1 cellular context compared by ENCODE assay signal in genomic region chr4:20370284-20370683, GRCh38.
TF ChIP-seq lines count a peak whose summit lies in the region.

No MANE protein-coding gene starts in this region.

TF ChIP-seq in IMR-90, 13 proteins besides CTCF, POLR2A, EP300 and RAD21 (continued from another document):
- TF ChIP-seq CEBPB (IDR thresholded peaks at IDR 0.05; ENCODE audit: low read depth, low read length) (no peak), SMC3 (IDR thresholded peaks at IDR 0.05; ENCODE audit: low read depth, low read length) (no peak), FOS (IDR thresholded peaks at IDR 0.05; ENCODE audit: low read depth, low read length) (no peak), NFE2L2 (IDR thresholded peaks at IDR 0.05; ENCODE audit: low read depth, low read length) (peak; percentile 33; the same call in 1 of the 2 replicates), MAFK (IDR thresholded peaks at IDR 0.05; ENCODE audit: low read depth, low read length) (peak; percentile 98), ELK1 (IDR thresholded peaks at IDR 0.05; ENCODE audit: borderline replicate concordance, low read depth, low read length) (no peak)
- TF ChIP-seq, protein P1, sequence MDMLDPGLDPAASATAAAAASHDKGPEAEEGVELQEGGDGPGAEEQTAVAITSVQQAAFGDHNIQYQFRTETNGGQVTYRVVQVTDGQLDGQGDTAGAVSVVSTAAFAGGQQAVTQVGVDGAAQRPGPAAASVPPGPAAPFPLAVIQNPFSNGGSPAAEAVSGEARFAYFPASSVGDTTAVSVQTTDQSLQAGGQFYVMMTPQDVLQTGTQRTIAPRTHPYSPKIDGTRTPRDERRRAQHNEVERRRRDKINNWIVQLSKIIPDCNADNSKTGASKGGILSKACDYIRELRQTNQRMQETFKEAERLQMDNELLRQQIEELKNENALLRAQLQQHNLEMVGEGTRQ (IDR thresholded peaks at IDR 0.05; ENCODE audit: low read depth, low read length) = no peak
